ENCODE assay signal across 8 cellular contexts in the genomic region with DNA sequence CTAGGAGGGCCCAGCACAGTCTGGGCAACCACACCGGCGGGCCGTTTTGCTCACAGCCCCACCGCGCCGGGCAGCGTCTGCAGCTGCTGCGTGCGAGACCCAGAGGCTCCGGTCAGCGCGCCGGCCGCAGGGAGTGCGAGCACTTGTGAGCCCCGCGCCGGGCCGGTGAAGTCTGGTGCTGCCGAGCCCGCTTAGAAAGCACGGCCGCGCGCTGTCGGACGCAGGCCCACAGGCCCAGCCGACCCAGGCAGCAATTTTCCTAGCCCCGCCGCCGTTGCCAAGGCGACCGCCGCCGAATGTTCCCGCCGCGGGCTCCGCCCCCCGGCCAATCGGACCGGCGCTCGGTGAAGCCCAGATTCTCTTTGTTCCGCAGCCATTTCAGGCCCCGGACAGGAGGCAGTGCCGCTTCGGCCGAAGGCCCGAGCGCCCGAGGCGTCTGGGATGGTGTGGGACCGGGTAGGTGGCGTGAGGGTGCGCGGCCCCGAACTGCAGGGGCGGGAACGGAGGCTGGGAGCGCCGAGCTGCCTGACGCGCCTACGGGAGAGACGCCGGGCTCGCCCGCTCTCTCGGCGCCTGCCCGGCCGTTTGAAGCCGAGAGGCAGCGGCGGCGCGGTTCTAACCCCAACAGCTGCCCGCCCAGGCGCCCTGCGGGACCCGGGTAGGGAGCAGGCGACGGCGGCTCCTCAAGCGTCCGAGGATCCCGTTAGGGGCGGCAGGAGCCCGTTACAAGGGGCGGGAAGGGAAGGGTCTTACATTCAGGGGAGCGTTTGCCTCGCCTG.
A peak's percentile ranks its signal among the peaks of the same experiment; 100 is the strongest.
DNase-seq lines count a peak whose midpoint lies in the region; ATAC-seq and TF ChIP-seq lines count a peak whose summit lies in the region.

A gene (plus strand): TSS at position 365 of the 779 bp plus-strand sequence. CDS start 77 bp downstream, at position 442.

- H2AFZ ChIP-seq in MM.1S (ENCODE audit: low read length), result peak within 1 kb of the TSS; percentile 96

- H3K9me3 ChIP-seq in HAP-1 (no peaks in the 10 kb centered on the region), MM.1S (replicated peaks; ENCODE audit: insufficient read depth, low read length) (no peaks in the 10 kb centered on the region)

- H3K9me3 Mint-ChIP-seq in activated naive CD4-positive, alpha-beta T cell treated with anti-CD3 and anti-CD28 coated beads, Interleukin-2, amount 50 U/mL, for 24 hours, result no peaks in the 10 kb centered on the region

- in situ Hi-C loops in HAP-1 (cut with MboI; ENCODE audit: low sequenced_read_pairs), result loop anchor here (25.0 kb wide), 1 partner anchor 454 kb away; no protein-coding TSS in a partner anchor

- peak within 1 kb of the TSS; percentile 95 for H3K4me3 Mint-ChIP-seq in activated naive CD4-positive, alpha-beta T cell treated with anti-CD3 and anti-CD28 coated beads, Interleukin-2, amount 50 U/mL, for 24 hours

- peaks cover 17% of the 10 kb centered on the region; the same call in 1 of the 2 replicates for H3K79me2 ChIP-seq in MM.1S (ENCODE audit: low read length)

- H3K36me3 ChIP-seq in HAP-1 (replicated peaks) (no peaks in the 10 kb centered on the region), MM.1S (replicated peaks; ENCODE audit: insufficient read depth, low read length) (no peaks in the 10 kb centered on the region)

- peak within 1 kb of the TSS; percentile 87 for H3K9ac ChIP-seq in MM.1S (ENCODE audit: low read length)

- H3K4me3 ChIP-seq in HAP-1 (peak within 1 kb of the TSS; percentile 60), MM.1S (ENCODE audit: low read length) (peak within 1 kb of the TSS; percentile 68)

- H3K9me2 ChIP-seq in MM.1S (replicated peaks; ENCODE audit: insufficient read depth, low read length), result no peaks in the 10 kb centered on the region

- H3F3A ChIP-seq in MM.1S (ENCODE audit: insufficient read depth, low read length), result peaks cover 25% of the 10 kb centered on the region

- no peaks in the 10 kb centered on the region for H3K36me3 Mint-ChIP-seq in activated naive CD4-positive, alpha-beta T cell treated with anti-CD3 and anti-CD28 coated beads, Interleukin-2, amount 50 U/mL, for 24 hours

- H3K27me3 ChIP-seq in HAP-1 (ENCODE audit: low read depth) (no peaks in the 10 kb centered on the region), MM.1S (replicated peaks; ENCODE audit: insufficient read depth, low read length) (no peaks in the 10 kb centered on the region)

- H3K4me1 ChIP-seq in HAP-1, result peaks cover 27% of the 10 kb centered on the region
- peaks cover 10% of the 10 kb centered on the region for H3K4me1 ChIP-seq in MM.1S (ENCODE audit: low read length)

- peak within 1 kb of the TSS; percentile 92 for H3K27ac ChIP-seq in MM.1S (ENCODE audit: low read length)

- DNase-seq in GF-D8 (lab: John Stamatoyannopoulos, UW) (peak; percentile 33), HAP-1 (ENCODE audit: low spot score in 2 of 2) (peak; percentile 88 to 94), MM.1S (peak; percentile 91), globus pallidus (ENCODE audit: low spot score) (peak; percentile 88), nucleus accumbens (lab: John Stamatoyannopoulos, UW) (peak; percentile 35 to 94 (median 88)), superior temporal gyrus (ENCODE audit: extremely low spot score) (peak; percentile 91)

- TF ChIP-seq CTCF in MM.1S (IDR thresholded peaks at IDR 0.05; ENCODE audit: low read length), result no peak

- peaks cover 13% of the 10 kb centered on the region for H3K27me3 Mint-ChIP-seq in activated naive CD4-positive, alpha-beta T cell treated with anti-CD3 and anti-CD28 coated beads, Interleukin-2, amount 50 U/mL, for 24 hours

- H3K27ac Mint-ChIP-seq in activated naive CD4-positive, alpha-beta T cell treated with anti-CD3 and anti-CD28 coated beads, Interleukin-2, amount 50 U/mL, for 24 hours, result peak within 1 kb of the TSS; percentile 93

- peak within 1 kb of the TSS; percentile 84 for H3K4me2 ChIP-seq in MM.1S (ENCODE audit: low read depth, low read length)

- H3K4me1 Mint-ChIP-seq in activated naive CD4-positive, alpha-beta T cell treated with anti-CD3 and anti-CD28 coated beads, Interleukin-2, amount 50 U/mL, for 24 hours, result peaks cover 25% of the 10 kb centered on the region

- H4K20me1 ChIP-seq in MM.1S (ENCODE audit: insufficient read depth, low read length), result no peaks in the 10 kb centered on the region

- peak; percentile 91 for ATAC-seq in SK-N-SH treated with all-trans-retinoic acid at 6 μM for 48 hours

TF ChIP-seq in SK-N-SH treated with all-trans-retinoic acid at 6 μM for 48 hours, 23 proteins besides CTCF, POLR2A, EP300 and RAD21:
- peak; percentile 55; the same call in 1 of the 2 replicates for TF ChIP-seq ZFP3 (CRISPR knock-in tag; IDR thresholded peaks at IDR 0.05)
- TF ChIP-seq ZFP30 (CRISPR knock-in tag; IDR thresholded peaks at IDR 0.05), result peak; percentile 39; the same call in 1 of the 2 replicates
- TF ChIP-seq ZNF8 (CRISPR knock-in tag; IDR thresholded peaks at IDR 0.05), result no peak

Comparison
In these comparisons a context has a peak if more than half of its experiments do, and no peak if none do; other contexts are left out.
1. Peak in every context shown above with its lines: DNase-seq, ATAC-seq, H3K4me3 ChIP-seq and H3K27ac ChIP-seq.
2. DNase-seq: peak in every context shown above with its lines; median percentile 91 in HAP-1; 91 in MM.1S; 91 in superior temporal gyrus; 88 in globus pallidus; 88 in nucleus accumbens; 33 in GF-D8.